In the genomic region with DNA sequence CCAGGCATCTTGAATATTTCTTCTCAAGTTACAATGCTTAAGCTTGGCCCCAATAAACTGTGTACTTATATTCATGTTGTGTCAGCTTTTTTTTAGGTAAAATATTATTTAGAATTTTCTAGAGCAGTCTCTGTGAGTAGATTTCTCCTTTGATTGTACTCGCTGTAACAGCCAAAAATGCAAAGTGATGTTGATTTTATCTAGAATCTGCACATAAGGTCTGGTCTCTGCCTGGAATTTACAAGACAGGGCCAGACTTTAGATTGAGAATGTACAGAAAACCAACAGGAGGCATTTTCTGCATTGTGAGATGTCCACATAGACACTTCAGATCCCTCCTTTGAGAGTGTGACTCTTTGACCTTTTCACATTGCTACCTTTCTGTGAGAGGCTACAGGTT, we compare ENCODE assay signal across 2 cellular contexts.
TF ChIP-seq lines count a peak whose summit lies in the region.

No MANE protein-coding gene starts in this region.

TF ChIP-seq in SK-N-SH treated with all-trans-retinoic acid at 6 μM for 48 hours, 23 proteins besides CTCF, POLR2A, EP300 and RAD21 (continued from another document):
- TF ChIP-seq BACH2 (CRISPR knock-in tag; IDR thresholded peaks at IDR 0.05; ENCODE audit: borderline replicate concordance) (no peak), SNAI2 (CRISPR knock-in tag; IDR thresholded peaks at IDR 0.05) (no peak), OSR1 (CRISPR knock-in tag; IDR thresholded peaks at IDR 0.05) (no peak), ZNF565 (CRISPR knock-in tag; conservative IDR thresholded peaks at IDR 0.05; ENCODE audit: low read depth) (no peak), TCF4 (CRISPR knock-in tag; IDR thresholded peaks at IDR 0.05; ENCODE audit: borderline replicate concordance) (no peak; the same call in 1 of the 2 replicates), ZFP3 (CRISPR knock-in tag; IDR thresholded peaks at IDR 0.05) (no peak), ISL1 (CRISPR knock-in tag; IDR thresholded peaks at IDR 0.05) (no peak), TOX (CRISPR knock-in tag; IDR thresholded peaks at IDR 0.05; ENCODE audit: borderline replicate concordance) (no peak), ZNF70 (CRISPR knock-in tag; IDR thresholded peaks at IDR 0.05) (no peak), ZFP30 (CRISPR knock-in tag; IDR thresholded peaks at IDR 0.05) (no peak), ZNF8 (CRISPR knock-in tag; IDR thresholded peaks at IDR 0.05) (no peak), PPARA (CRISPR knock-in tag; IDR thresholded peaks at IDR 0.05; ENCODE audit: borderline replicate concordance) (no peak), GLIS3 (CRISPR knock-in tag; IDR thresholded peaks at IDR 0.05) (no peak)
- TF ChIP-seq, protein P1, sequence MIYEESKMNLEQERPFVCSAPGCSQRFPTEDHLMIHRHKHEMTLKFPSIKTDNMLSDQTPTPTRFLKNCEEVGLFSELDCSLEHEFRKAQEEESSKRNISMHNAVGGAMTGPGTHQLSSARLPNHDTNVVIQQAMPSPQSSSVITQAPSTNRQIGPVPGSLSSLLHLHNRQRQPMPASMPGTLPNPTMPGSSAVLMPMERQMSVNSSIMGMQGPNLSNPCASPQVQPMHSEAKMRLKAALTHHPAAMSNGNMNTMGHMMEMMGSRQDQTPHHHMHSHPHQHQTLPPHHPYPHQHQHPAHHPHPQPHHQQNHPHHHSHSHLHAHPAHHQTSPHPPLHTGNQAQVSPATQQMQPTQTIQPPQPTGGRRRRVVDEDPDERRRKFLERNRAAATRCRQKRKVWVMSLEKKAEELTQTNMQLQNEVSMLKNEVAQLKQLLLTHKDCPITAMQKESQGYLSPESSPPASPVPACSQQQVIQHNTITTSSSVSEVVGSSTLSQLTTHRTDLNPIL (CRISPR knock-in tag; IDR thresholded peaks at IDR 0.05; ENCODE audit: low read depth), result no peak
- TF ChIP-seq, protein P2, sequence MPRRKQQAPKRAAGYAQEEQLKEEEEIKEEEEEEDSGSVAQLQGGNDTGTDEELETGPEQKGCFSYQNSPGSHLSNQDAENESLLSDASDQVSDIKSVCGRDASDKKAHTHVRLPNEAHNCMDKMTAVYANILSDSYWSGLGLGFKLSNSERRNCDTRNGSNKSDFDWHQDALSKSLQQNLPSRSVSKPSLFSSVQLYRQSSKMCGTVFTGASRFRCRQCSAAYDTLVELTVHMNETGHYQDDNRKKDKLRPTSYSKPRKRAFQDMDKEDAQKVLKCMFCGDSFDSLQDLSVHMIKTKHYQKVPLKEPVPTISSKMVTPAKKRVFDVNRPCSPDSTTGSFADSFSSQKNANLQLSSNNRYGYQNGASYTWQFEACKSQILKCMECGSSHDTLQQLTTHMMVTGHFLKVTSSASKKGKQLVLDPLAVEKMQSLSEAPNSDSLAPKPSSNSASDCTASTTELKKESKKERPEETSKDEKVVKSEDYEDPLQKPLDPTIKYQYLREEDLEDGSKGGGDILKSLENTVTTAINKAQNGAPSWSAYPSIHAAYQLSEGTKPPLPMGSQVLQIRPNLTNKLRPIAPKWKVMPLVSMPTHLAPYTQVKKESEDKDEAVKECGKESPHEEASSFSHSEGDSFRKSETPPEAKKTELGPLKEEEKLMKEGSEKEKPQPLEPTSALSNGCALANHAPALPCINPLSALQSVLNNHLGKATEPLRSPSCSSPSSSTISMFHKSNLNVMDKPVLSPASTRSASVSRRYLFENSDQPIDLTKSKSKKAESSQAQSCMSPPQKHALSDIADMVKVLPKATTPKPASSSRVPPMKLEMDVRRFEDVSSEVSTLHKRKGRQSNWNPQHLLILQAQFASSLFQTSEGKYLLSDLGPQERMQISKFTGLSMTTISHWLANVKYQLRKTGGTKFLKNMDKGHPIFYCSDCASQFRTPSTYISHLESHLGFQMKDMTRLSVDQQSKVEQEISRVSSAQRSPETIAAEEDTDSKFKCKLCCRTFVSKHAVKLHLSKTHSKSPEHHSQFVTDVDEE (CRISPR knock-in tag; IDR thresholded peaks at IDR 0.05), result no peak
- TF ChIP-seq, protein P3, sequence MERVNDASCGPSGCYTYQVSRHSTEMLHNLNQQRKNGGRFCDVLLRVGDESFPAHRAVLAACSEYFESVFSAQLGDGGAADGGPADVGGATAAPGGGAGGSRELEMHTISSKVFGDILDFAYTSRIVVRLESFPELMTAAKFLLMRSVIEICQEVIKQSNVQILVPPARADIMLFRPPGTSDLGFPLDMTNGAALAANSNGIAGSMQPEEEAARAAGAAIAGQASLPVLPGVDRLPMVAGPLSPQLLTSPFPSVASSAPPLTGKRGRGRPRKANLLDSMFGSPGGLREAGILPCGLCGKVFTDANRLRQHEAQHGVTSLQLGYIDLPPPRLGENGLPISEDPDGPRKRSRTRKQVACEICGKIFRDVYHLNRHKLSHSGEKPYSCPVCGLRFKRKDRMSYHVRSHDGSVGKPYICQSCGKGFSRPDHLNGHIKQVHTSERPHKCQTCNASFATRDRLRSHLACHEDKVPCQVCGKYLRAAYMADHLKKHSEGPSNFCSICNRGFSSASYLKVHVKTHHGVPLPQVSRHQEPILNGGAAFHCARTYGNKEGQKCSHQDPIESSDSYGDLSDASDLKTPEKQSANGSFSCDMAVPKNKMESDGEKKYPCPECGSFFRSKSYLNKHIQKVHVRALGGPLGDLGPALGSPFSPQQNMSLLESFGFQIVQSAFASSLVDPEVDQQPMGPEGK (CRISPR knock-in tag; IDR thresholded peaks at IDR 0.05; ENCODE audit: borderline replicate concordance), result no peak
- TF ChIP-seq, protein P4, sequence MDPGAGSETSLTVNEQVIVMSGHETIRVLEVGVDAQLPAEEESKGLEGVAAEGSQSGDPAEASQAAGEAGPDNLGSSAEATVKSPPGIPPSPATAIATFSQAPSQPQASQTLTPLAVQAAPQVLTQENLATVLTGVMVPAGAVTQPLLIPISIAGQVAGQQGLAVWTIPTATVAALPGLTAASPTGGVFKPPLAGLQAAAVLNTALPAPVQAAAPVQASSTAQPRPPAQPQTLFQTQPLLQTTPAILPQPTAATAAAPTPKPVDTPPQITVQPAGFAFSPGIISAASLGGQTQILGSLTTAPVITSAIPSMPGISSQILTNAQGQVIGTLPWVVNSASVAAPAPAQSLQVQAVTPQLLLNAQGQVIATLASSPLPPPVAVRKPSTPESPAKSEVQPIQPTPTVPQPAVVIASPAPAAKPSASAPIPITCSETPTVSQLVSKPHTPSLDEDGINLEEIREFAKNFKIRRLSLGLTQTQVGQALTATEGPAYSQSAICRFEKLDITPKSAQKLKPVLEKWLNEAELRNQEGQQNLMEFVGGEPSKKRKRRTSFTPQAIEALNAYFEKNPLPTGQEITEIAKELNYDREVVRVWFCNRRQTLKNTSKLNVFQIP (CRISPR knock-in tag; IDR thresholded peaks at IDR 0.05; ENCODE audit: borderline replicate concordance, low read depth), result no peak

TF ChIP-seq in K562, 482 proteins besides CTCF, POLR2A, EP300 and RAD21 (continued from another document):
- TF ChIP-seq, protein P5, sequence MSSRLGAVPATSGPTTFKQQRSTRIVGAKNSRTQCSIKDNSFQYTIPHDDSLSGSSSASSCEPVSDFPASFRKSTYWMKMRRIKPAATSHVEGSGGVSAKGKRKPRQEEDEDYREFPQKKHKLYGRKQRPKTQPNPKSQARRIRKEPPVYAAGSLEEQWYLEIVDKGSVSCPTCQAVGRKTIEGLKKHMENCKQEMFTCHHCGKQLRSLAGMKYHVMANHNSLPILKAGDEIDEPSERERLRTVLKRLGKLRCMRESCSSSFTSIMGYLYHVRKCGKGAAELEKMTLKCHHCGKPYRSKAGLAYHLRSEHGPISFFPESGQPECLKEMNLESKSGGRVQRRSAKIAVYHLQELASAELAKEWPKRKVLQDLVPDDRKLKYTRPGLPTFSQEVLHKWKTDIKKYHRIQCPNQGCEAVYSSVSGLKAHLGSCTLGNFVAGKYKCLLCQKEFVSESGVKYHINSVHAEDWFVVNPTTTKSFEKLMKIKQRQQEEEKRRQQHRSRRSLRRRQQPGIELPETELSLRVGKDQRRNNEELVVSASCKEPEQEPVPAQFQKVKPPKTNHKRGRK (tag; IDR thresholded peaks at IDR 0.05), result no peak
- no peak for TF ChIP-seq ZNF24 (IDR thresholded peaks at IDR 0.05)
